ENCODE assay signal across 21 cellular contexts in genomic region chr14:76866469-76866868, GRCh38. TPM values are rescaled to one million over a fixed set of nuclear protein-coding genes. Genes with fewer than 3 reads are reported as not detected.
"Had no signal": no experiment of that assay in that cellular context is flagged by ENCODE, and none has a peak within 500 bp of the region (broad histone marks: within the 10 kb centered on the region; RNA-seq: fewer than 3 reads in every experiment).

No MANE protein-coding gene starts in this region.

- H3K9me3 Mint-ChIP-seq: T-cell had no signal

- H3K4me2 ChIP-seq: SK-N-SH had no signal

- H3K36me3 Mint-ChIP-seq: T-cell had no signal

- H3K9me3 ChIP-seq: SK-N-SH had no signal

- DNase-seq: KBM-7, NCI-H1105, NCI-H1417, NCI-H1436 treated with DMSO at 0.1 percent for 48 hours, NCI-H1694, NCI-H187 treated with DMSO at 0.1 percent for 48 hours, NCI-H2029 treated with DMSO at 0.1 percent for 48 hours, NCI-H2171 treated with DMSO at 0.1 percent for 48 hours, NCI-H345, NCI-H446 treated with DMSO at 0.1 percent for 48 hours, NCI-H510A treated with DMSO at 0.1 percent for 48 hours, NCI-H526, RPMI8226, SHP77, SK-N-SH, SW 1271, T-cell had no signal

- H3K9me2 ChIP-seq: SK-N-SH had no signal

- ATAC-seq: T-cell had no signal

RNA-seq across cellular contexts. Expression of gene LRRC74A, which starts 40.3 kb away (rescaled TPM):
- total RNA-seq: HT-29, LHCN-M2, MCF 10A, SK-MEL-5, T-cell had no signal
- polyA plus RNA-seq: SK-N-SH had no signal
